Comparison of ENCODE assay signal across 13 cellular contexts in genomic region chr2:120905298-120905697, GRCh38.
"Had no signal": no experiment of that assay in that cellular context is flagged by ENCODE, and none has a peak within 500 bp of the region (broad histone marks: within the 10 kb centered on the region; RNA-seq: fewer than 3 reads in every experiment).

No MANE protein-coding gene starts in this region.

- H3K36me3 Mint-ChIP-seq: natural killer cell had no signal

- H3K9me3 Mint-ChIP-seq: activated T-helper 2 cell treated with anti-CD3 and anti-CD28 coated beads, Interferon-gamma antibody, Interleukin-2, Interleukin-4, amounts not matched to agents 10 μg/mL and 5 μg/mL and 100 μg/mL, durations not matched to agents 14 hours and 24 hours and 36 hours; natural killer cell; stimulated activated naive CD8-positive, alpha-beta T cell treated with anti-CD3 and anti-CD28 coated beads, Interleukin-15, amount 100 ng/mL, for 72 hours had no signal

- H3K36me3 ChIP-seq: brain microvascular endothelial cell had no signal

- H3K4me3 ChIP-seq: dorsolateral prefrontal cortex, testis had no signal

- H3K27me3 ChIP-seq: brain microvascular endothelial cell, testis had no signal

- ATAC-seq: natural killer cell had no signal

- H3K27me3 Mint-ChIP-seq: stimulated activated naive CD8-positive, alpha-beta T cell treated with anti-CD3 and anti-CD28 coated beads, Interleukin-15, amount 100 ng/mL, for 72 hours had no signal

- H3K27ac ChIP-seq: brain microvascular endothelial cell, dorsolateral prefrontal cortex had no signal

- DNase-seq: activated CD4-positive, alpha-beta T cell treated with anti-CD3 and anti-CD28 coated beads, Interleukin-2, amount 50 U/mL, for 1 hour; activated naive CD4-positive, alpha-beta T cell treated with anti-CD3 and anti-CD28 coated beads, Interleukin-2, amount 50 U/mL, for 16 hours; activated T-cell treated with anti-CD3 and anti-CD28 coated beads for 4 hours; brain microvascular endothelial cell; dorsolateral prefrontal cortex; natural killer cell; SHP77 treated with DMSO at 0.1 percent for 48 hours; stimulated activated CD4-positive, alpha-beta T cell treated with anti-CD3 and anti-CD28 coated beads, Interleukin-15, amount 100 ng/mL, for 24 hours; stimulated activated CD4-positive, alpha-beta T cell treated with anti-CD3 and anti-CD28 coated beads, Interleukin-4, amount 100 ng/mL, for 24 hours; stimulated activated naive CD8-positive, alpha-beta T cell treated with anti-CD3 and anti-CD28 coated beads, Interleukin-15, amount 100 ng/mL, for 72 hours; T-helper 2 cell; testis had no signal

- H3K27ac Mint-ChIP-seq: activated T-helper 2 cell treated with anti-CD3 and anti-CD28 coated beads, Interferon-gamma antibody, Interleukin-2, Interleukin-4, amounts not matched to agents 10 μg/mL and 5 μg/mL and 100 μg/mL, durations not matched to agents 14 hours and 24 hours and 36 hours; natural killer cell; stimulated activated naive CD8-positive, alpha-beta T cell treated with anti-CD3 and anti-CD28 coated beads, Interleukin-15, amount 100 ng/mL, for 72 hours had no signal

- H3K4me3 Mint-ChIP-seq: natural killer cell; stimulated activated naive CD8-positive, alpha-beta T cell treated with anti-CD3 and anti-CD28 coated beads, Interleukin-15, amount 100 ng/mL, for 72 hours had no signal

- H3K9me3 ChIP-seq: testis had no signal

- H3K4me1 Mint-ChIP-seq: natural killer cell; stimulated activated naive CD8-positive, alpha-beta T cell treated with anti-CD3 and anti-CD28 coated beads, Interleukin-15, amount 100 ng/mL, for 72 hours had no signal
